Comparison of ENCODE assay signal across 10 cellular contexts in genomic region chr5:77168187-77168883, GRCh38. TPM values are rescaled to one million over a fixed set of nuclear protein-coding genes. Genes with fewer than 3 reads are reported as not detected.
DNase-seq lines count a peak whose midpoint lies in the region; ATAC-seq and TF ChIP-seq lines count a peak whose summit lies in the region.
"Had no signal": no experiment of that assay in that cellular context is flagged by ENCODE, and none has a peak within 500 bp of the region (broad histone marks: within the 10 kb centered on the region; RNA-seq: fewer than 3 reads in every experiment).

No MANE protein-coding gene starts in this region.

- no peaks in the 10 kb centered on the region for H3K36me3 Mint-ChIP-seq in activated T-helper 2 cell treated with anti-CD3 and anti-CD28 coated beads, Interferon-gamma antibody, Interleukin-2, Interleukin-4, amounts not matched to agents 10 μg/mL and 5 μg/mL and 100 μg/mL, durations not matched to agents 14 hours and 24 hours and 36 hours (ENCODE audit: low read depth)
- H3K36me3 Mint-ChIP-seq in activated CD8-positive, alpha-beta T cell treated with anti-CD3 and anti-CD28 coated beads, Interleukin-2, amount 10 ng/mL, durations not matched to agents 7 days and 5 days (ENCODE audit: low read depth): no peaks in the 10 kb centered on the region

- WGBS in psoas muscle, 3 donors: 10 to 14% (median 12%) methylated on average over 9 of the region's 9 CpGs

- peak; percentile 85 for DNase-seq in EH (ENCODE audit: low read depth)
- peak; percentile 37 to 41 for DNase-seq in SHP77 (lab: John Stamatoyannopoulos, UW)
- DNase-seq in globus pallidus (ENCODE audit: low spot score): peak; percentile 85
- DNase-seq in psoas muscle: peak; percentile 67 to 75
- DNase-seq in NCI-H774 (lab: John Stamatoyannopoulos, UW): no peak
- no peak for DNase-seq in D341Med (ENCODE audit: low spot score)
- no peak for DNase-seq in activated T-helper 2 cell treated with anti-CD3 and anti-CD28 coated beads, Interferon-gamma antibody, Interleukin-2, Interleukin-4, amounts not matched to agents 10 μg/mL and 5 μg/mL and 100 μg/mL, durations not matched to agents 14 hours and 24 hours and 36 hours (ENCODE audit: low spot score)
- no peak for DNase-seq in activated CD8-positive, alpha-beta T cell treated with anti-CD3 and anti-CD28 coated beads, Interleukin-2, amount 10 ng/mL, durations not matched to agents 7 days and 5 days
- DNase-seq: stimulated activated CD4-positive, alpha-beta T cell treated with anti-CD3 and anti-CD28 coated beads, Interleukin-4, amount 100 ng/mL, for 4 hours had no signal

- TF ChIP-seq CTCF in psoas muscle (IDR thresholded peaks at IDR 0.05): no peak

- H3K27ac ChIP-seq in psoas muscle: peak overlapping the region; percentile 55
- H3K27ac ChIP-seq: epithelial cell of prostate had no signal

- H3K9me3 ChIP-seq in psoas muscle: no peaks in the 10 kb centered on the region

- peaks cover 9% of the 10 kb centered on the region for H3K4me1 ChIP-seq in psoas muscle

- no peak overlapping the region for H3K4me3 ChIP-seq in psoas muscle

- peak; percentile 81 to 90 (median 87) for ATAC-seq in psoas muscle
- no peak for ATAC-seq in activated CD8-positive, alpha-beta T cell treated with anti-CD3 and anti-CD28 coated beads, Interleukin-2, amount 10 ng/mL, durations not matched to agents 7 days and 5 days

- CTCF ChIA-PET in activated CD8-positive, alpha-beta T cell treated with anti-CD3 and anti-CD28 coated beads, Interleukin-2, amount 10 ng/mL, durations not matched to agents 7 days and 5 days (lab: Charles Lee): no interaction called here

- H3K4me3 Mint-ChIP-seq in activated T-helper 2 cell treated with anti-CD3 and anti-CD28 coated beads, Interferon-gamma antibody, Interleukin-2, Interleukin-4, amounts not matched to agents 10 μg/mL and 5 μg/mL and 100 μg/mL, durations not matched to agents 14 hours and 24 hours and 36 hours (ENCODE audit: low read depth): no peak overlapping the region
- no peak overlapping the region for H3K4me3 Mint-ChIP-seq in activated CD8-positive, alpha-beta T cell treated with anti-CD3 and anti-CD28 coated beads, Interleukin-2, amount 10 ng/mL, durations not matched to agents 7 days and 5 days

- H3K9me3 Mint-ChIP-seq in activated T-helper 2 cell treated with anti-CD3 and anti-CD28 coated beads, Interferon-gamma antibody, Interleukin-2, Interleukin-4, amounts not matched to agents 10 μg/mL and 5 μg/mL and 100 μg/mL, durations not matched to agents 14 hours and 24 hours and 36 hours: no peaks in the 10 kb centered on the region
- H3K9me3 Mint-ChIP-seq in activated CD8-positive, alpha-beta T cell treated with anti-CD3 and anti-CD28 coated beads, Interleukin-2, amount 10 ng/mL, durations not matched to agents 7 days and 5 days (ENCODE audit: insufficient read depth): no peaks in the 10 kb centered on the region

- H3K4me1 Mint-ChIP-seq in activated T-helper 2 cell treated with anti-CD3 and anti-CD28 coated beads, Interferon-gamma antibody, Interleukin-2, Interleukin-4, amounts not matched to agents 10 μg/mL and 5 μg/mL and 100 μg/mL, durations not matched to agents 14 hours and 24 hours and 36 hours (ENCODE audit: low read depth): no peaks in the 10 kb centered on the region
- no peaks in the 10 kb centered on the region for H3K4me1 Mint-ChIP-seq in activated CD8-positive, alpha-beta T cell treated with anti-CD3 and anti-CD28 coated beads, Interleukin-2, amount 10 ng/mL, durations not matched to agents 7 days and 5 days (ENCODE audit: low read depth)

- intact Hi-C loops in psoas muscle (cut with DNase I): no loop called here
- intact Hi-C loops in activated T-helper 2 cell treated with anti-CD3 and anti-CD28 coated beads, Interferon-gamma antibody, Interleukin-2, Interleukin-4, amounts not matched to agents 10 μg/mL and 5 μg/mL and 100 μg/mL, durations not matched to agents 14 hours and 24 hours and 36 hours (cut with micrococcal nuclease): no loop called here

- no peaks in the 10 kb centered on the region for H3K36me3 ChIP-seq in psoas muscle (ENCODE audit: insufficient read depth in 1 of 2, low read depth in 1 of 2)

- H3K27me3 ChIP-seq in psoas muscle (ENCODE audit: insufficient read depth in 3 of 3, low read length in 2 of 3): no peaks in the 10 kb centered on the region

- POLR2A ChIA-PET in activated CD8-positive, alpha-beta T cell treated with anti-CD3 and anti-CD28 coated beads, Interleukin-2, amount 10 ng/mL, durations not matched to agents 7 days and 5 days (lab: Charles Lee): no interaction called here

- H3K27me3 Mint-ChIP-seq in activated T-helper 2 cell treated with anti-CD3 and anti-CD28 coated beads, Interferon-gamma antibody, Interleukin-2, Interleukin-4, amounts not matched to agents 10 μg/mL and 5 μg/mL and 100 μg/mL, durations not matched to agents 14 hours and 24 hours and 36 hours (ENCODE audit: low read depth): peaks cover 15% of the 10 kb centered on the region
- peaks cover 9% of the 10 kb centered on the region for H3K27me3 Mint-ChIP-seq in activated CD8-positive, alpha-beta T cell treated with anti-CD3 and anti-CD28 coated beads, Interleukin-2, amount 10 ng/mL, durations not matched to agents 7 days and 5 days (ENCODE audit: low read depth)

- H3K27ac Mint-ChIP-seq in activated T-helper 2 cell treated with anti-CD3 and anti-CD28 coated beads, Interferon-gamma antibody, Interleukin-2, Interleukin-4, amounts not matched to agents 10 μg/mL and 5 μg/mL and 100 μg/mL, durations not matched to agents 14 hours and 24 hours and 36 hours: no peak overlapping the region
- H3K27ac Mint-ChIP-seq in activated CD8-positive, alpha-beta T cell treated with anti-CD3 and anti-CD28 coated beads, Interleukin-2, amount 10 ng/mL, durations not matched to agents 7 days and 5 days: no peak overlapping the region

RNA-seq across cellular contexts. Expression of gene PDE8B, which starts 42.1 kb away (rescaled TPM):
- total RNA-seq in psoas muscle: 1 to 10 TPM in 1 of 4 donors, under 1 TPM in 3; 0.12 to 2.9 (median 0.70) TPM
- under 1 TPM; 0.18 to 0.48 (median 0.30) TPM for polyA plus RNA-seq in psoas muscle
- total RNA-seq in activated T-helper 2 cell treated with anti-CD3 and anti-CD28 coated beads, Interferon-gamma antibody, Interleukin-2, Interleukin-4, amounts not matched to agents 10 μg/mL and 5 μg/mL and 100 μg/mL, durations not matched to agents 14 hours and 24 hours and 36 hours: 0.05 TPM in 1 of 2 replicates, not detected in the other
- not detected for total RNA-seq in activated CD8-positive, alpha-beta T cell treated with anti-CD3 and anti-CD28 coated beads, Interleukin-2, amount 10 ng/mL, durations not matched to agents 7 days and 5 days

Comparison
In these comparisons a context has a peak if more than half of its experiments do, and no peak if none do; other contexts are left out.
1. DNase-seq: peak in EH (single experiment), SHP77 (2 of 2), globus pallidus (single experiment) and psoas muscle (2 of 2); none in NCI-H774 (single experiment), D341Med (single experiment), activated T-helper 2 cell treated with anti-CD3 and anti-CD28 coated beads, Interferon-gamma antibody, Interleukin-2, Interleukin-4, amounts not matched to agents 10 μg/mL and 5 μg/mL and 100 μg/mL, durations not matched to agents 14 hours and 24 hours and 36 hours (single experiment) and activated CD8-positive, alpha-beta T cell treated with anti-CD3 and anti-CD28 coated beads, Interleukin-2, amount 10 ng/mL, durations not matched to agents 7 days and 5 days (single experiment).